Comparison of ENCODE assay signal across 9 cellular contexts in the genomic region with DNA sequence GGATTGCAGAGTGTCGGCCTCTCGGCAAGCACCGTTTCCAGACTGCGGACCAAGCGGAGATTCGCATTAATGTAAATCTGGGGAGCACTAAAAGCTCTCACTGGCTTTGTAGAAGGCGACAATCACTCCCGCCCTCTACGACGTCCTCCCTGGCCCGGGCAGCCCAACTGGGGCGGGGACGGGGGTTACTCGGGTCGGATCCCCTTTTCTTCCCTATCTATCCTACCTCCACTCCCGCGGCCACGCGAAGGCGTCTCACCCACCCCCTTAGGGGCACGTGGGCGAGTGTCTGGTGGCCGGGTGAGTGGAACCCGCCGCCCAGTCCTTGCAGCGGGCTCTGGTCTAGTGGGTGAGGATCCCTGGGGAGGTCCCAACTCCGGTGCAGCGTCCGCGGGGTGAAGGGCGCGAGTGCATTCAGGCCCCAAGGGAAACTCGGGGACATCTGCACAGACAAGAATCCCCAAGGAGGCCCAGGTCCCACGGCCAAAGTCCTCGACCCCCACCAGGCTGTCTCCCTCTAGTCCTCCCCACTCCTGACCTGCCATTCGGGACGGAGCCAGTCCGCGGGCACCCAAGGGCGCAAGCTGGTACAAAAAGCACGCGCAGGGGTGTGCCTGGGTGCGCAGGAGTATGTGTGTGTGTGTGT. TPM values are rescaled to one million over a fixed set of nuclear protein-coding genes. Genes with fewer than 3 reads are reported as not detected.
DNase-seq lines count a peak whose midpoint lies in the region; ATAC-seq and TF ChIP-seq lines count a peak whose summit lies in the region.
"Had no signal": no experiment of that assay in that cellular context is flagged by ENCODE, and none has a peak within 500 bp of the region (broad histone marks: within the 10 kb centered on the region; RNA-seq: fewer than 3 reads in every experiment).

No MANE protein-coding gene starts in this region.

- no peaks in the 10 kb centered on the region for H3K36me3 ChIP-seq in H7 (replicated peaks; ENCODE audit: control insufficient read depth, insufficient read depth, low read length)

- no peak for DNase-seq in AG10803 (ENCODE audit: low read depth)
- peak; percentile 73 for DNase-seq in H7
- DNase-seq in MCF 10A (ENCODE audit: unreplicated experiment) = no peak
- DNase-seq in natural killer cell = no peak
- no peak for DNase-seq in RPMI8226
- no peak for DNase-seq in HT-29 (ENCODE audit: low spot score)
- no peak for DNase-seq in KBM-7
- DNase-seq: stimulated activated CD4-positive, alpha-beta T cell treated with anti-CD3 and anti-CD28 coated beads, Interleukin-4, amount 100 ng/mL, for 24 hours had no signal

- H3K27me3 Mint-ChIP-seq in MCF 10A (ENCODE audit: insufficient read depth, unreplicated experiment) = peaks cover 11% of the 10 kb centered on the region
- H3K27me3 Mint-ChIP-seq in natural killer cell (ENCODE audit: low read depth in 2 of 2) = peaks cover 80 to 83% of the 10 kb centered on the region in 2 donors

- H3K4me3 ChIP-seq in AG10803 (ENCODE audit: low read length) (peak overlapping the region; percentile 65; the same call in 1 of the 2 replicates), H7 (ENCODE audit: insufficient read depth, low read depth, low read length) (no peak overlapping the region)

- H3K4me1 Mint-ChIP-seq in MCF 10A (ENCODE audit: insufficient read depth, unreplicated experiment) (peaks cover 24% of the 10 kb centered on the region), natural killer cell (peaks cover 42 to 59% of the 10 kb centered on the region in 2 donors)

- BruUV-seq in MCF 10A (replicated peaks; lab: Mats Ljungman, UMichigan) = no TSS peak

- CTCF ChIA-PET in MCF 10A (lab: Yijun Ruan, JAX) = interaction anchor here (0.6 to 1.2 kb wide), 6 partner anchors 13 to 967 kb away, joined by 3 to 7 read pairs (median 4); no protein-coding TSS in a partner anchor

- H3K27me3 ChIP-seq in H7 (ENCODE audit: control insufficient read depth, insufficient read depth, low read length) = peaks cover 97% of the 10 kb centered on the region

- in situ Hi-C loops in KBM-7 (cut with MboI; ENCODE audit: low pct_unique_long_range_greater_than_20kb, low sequenced_read_pairs) = loop anchor here (25.0 kb wide), 1 partner anchor 370 kb away; no protein-coding TSS in a partner anchor

- ATAC-seq in natural killer cell = peak in 1 of 3 donors; percentile 3
- no peak for ATAC-seq in HG03095 (IDR thresholded peaks at IDR 0.05; ENCODE audit: unreplicated experiment)

- H3K4me3 Mint-ChIP-seq in MCF 10A (ENCODE audit: unreplicated experiment) (peak overlapping the region; percentile 59), natural killer cell (peak overlapping the region; percentile 81)

- H3K9me3 Mint-ChIP-seq in MCF 10A (ENCODE audit: unreplicated experiment) (no peaks in the 10 kb centered on the region), natural killer cell (no peaks in the 10 kb centered on the region)

- TF ChIP-seq CTCF in AG10803 (conservative IDR thresholded peaks at IDR 0.05; ENCODE audit: low read length) (no peak), MCF 10A (IDR thresholded peaks at IDR 0.05; ENCODE audit: unreplicated experiment) (no peak), natural killer cell (IDR thresholded peaks at IDR 0.05) (no peak)

- no peak overlapping the region for H3K27ac Mint-ChIP-seq in MCF 10A (ENCODE audit: low read depth, unreplicated experiment)
- peak overlapping the region in 1 of 2 donors; percentile 35 for H3K27ac Mint-ChIP-seq in natural killer cell

- intact Hi-C loops in MCF 10A (cut with micrococcal nuclease) = no loop called here
- intact Hi-C loops in natural killer cell (cut with micrococcal nuclease) = loop anchor here (10.0 kb wide), 1 partner anchor 378 kb away; no protein-coding TSS in a partner anchor

- POLR2A ChIA-PET in MCF 10A (lab: Yijun Ruan, JAX) = no interaction called here

- H3K36me3 Mint-ChIP-seq in MCF 10A (ENCODE audit: insufficient read depth, unreplicated experiment) (no peaks in the 10 kb centered on the region), natural killer cell (no peaks in the 10 kb centered on the region)

RNA-seq across cellular contexts. Expression of a gene that starts 42.4 kb away (rescaled TPM):
- total RNA-seq in H7 (2014; rRNA removed; shearing (Covaris generic)) = 20.9 and 24.5 TPM in 2 replicates
- total RNA-seq in MCF 10A (2022) (35.5 and 71.8 TPM in 2 replicates), natural killer cell (10 to 100 TPM; 39.2 to 56.9 (median 49.1) TPM)
- total RNA-seq in HT-29 (2014; rRNA removed; shearing (Covaris generic)) = 18.2 and 21.2 TPM in 2 replicates

RNA-seq across cellular contexts. Expression of a gene that starts 48.9 kb away (rescaled TPM):
- total RNA-seq in H7 (2014; rRNA removed; shearing (Covaris generic)) = not detected in 2 replicates
- not detected in 2 replicates for total RNA-seq in MCF 10A (2022)
- total RNA-seq in natural killer cell = not detected
- total RNA-seq in HT-29 (2014; rRNA removed; shearing (Covaris generic)) = not detected in 2 replicates
